1 cellular context compared by ENCODE assay signal in the genomic region with DNA sequence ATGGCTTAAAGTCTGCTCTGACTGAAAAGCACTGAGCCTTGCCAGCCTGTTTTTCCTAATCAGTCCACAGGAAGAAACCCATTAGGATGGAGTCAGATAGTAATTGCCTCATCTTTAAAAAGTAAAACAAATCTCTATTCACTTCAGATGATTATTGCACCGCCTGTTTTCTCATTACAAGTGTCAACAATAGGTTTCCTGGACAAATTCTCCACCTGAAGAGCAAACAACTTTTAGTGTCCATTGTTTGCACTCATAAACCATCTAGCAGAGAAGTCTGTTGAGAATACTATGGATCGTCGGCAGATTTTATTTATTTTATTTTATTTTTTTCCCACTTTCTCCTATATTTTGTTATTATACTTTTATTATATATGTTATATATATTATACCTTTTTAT.
TF ChIP-seq lines count a peak whose summit lies in the region.

No MANE protein-coding gene starts in this region.

TF ChIP-seq in GM23338, 12 proteins besides CTCF, POLR2A, EP300 and RAD21 (continued from another document):
- TF ChIP-seq, protein P1, sequence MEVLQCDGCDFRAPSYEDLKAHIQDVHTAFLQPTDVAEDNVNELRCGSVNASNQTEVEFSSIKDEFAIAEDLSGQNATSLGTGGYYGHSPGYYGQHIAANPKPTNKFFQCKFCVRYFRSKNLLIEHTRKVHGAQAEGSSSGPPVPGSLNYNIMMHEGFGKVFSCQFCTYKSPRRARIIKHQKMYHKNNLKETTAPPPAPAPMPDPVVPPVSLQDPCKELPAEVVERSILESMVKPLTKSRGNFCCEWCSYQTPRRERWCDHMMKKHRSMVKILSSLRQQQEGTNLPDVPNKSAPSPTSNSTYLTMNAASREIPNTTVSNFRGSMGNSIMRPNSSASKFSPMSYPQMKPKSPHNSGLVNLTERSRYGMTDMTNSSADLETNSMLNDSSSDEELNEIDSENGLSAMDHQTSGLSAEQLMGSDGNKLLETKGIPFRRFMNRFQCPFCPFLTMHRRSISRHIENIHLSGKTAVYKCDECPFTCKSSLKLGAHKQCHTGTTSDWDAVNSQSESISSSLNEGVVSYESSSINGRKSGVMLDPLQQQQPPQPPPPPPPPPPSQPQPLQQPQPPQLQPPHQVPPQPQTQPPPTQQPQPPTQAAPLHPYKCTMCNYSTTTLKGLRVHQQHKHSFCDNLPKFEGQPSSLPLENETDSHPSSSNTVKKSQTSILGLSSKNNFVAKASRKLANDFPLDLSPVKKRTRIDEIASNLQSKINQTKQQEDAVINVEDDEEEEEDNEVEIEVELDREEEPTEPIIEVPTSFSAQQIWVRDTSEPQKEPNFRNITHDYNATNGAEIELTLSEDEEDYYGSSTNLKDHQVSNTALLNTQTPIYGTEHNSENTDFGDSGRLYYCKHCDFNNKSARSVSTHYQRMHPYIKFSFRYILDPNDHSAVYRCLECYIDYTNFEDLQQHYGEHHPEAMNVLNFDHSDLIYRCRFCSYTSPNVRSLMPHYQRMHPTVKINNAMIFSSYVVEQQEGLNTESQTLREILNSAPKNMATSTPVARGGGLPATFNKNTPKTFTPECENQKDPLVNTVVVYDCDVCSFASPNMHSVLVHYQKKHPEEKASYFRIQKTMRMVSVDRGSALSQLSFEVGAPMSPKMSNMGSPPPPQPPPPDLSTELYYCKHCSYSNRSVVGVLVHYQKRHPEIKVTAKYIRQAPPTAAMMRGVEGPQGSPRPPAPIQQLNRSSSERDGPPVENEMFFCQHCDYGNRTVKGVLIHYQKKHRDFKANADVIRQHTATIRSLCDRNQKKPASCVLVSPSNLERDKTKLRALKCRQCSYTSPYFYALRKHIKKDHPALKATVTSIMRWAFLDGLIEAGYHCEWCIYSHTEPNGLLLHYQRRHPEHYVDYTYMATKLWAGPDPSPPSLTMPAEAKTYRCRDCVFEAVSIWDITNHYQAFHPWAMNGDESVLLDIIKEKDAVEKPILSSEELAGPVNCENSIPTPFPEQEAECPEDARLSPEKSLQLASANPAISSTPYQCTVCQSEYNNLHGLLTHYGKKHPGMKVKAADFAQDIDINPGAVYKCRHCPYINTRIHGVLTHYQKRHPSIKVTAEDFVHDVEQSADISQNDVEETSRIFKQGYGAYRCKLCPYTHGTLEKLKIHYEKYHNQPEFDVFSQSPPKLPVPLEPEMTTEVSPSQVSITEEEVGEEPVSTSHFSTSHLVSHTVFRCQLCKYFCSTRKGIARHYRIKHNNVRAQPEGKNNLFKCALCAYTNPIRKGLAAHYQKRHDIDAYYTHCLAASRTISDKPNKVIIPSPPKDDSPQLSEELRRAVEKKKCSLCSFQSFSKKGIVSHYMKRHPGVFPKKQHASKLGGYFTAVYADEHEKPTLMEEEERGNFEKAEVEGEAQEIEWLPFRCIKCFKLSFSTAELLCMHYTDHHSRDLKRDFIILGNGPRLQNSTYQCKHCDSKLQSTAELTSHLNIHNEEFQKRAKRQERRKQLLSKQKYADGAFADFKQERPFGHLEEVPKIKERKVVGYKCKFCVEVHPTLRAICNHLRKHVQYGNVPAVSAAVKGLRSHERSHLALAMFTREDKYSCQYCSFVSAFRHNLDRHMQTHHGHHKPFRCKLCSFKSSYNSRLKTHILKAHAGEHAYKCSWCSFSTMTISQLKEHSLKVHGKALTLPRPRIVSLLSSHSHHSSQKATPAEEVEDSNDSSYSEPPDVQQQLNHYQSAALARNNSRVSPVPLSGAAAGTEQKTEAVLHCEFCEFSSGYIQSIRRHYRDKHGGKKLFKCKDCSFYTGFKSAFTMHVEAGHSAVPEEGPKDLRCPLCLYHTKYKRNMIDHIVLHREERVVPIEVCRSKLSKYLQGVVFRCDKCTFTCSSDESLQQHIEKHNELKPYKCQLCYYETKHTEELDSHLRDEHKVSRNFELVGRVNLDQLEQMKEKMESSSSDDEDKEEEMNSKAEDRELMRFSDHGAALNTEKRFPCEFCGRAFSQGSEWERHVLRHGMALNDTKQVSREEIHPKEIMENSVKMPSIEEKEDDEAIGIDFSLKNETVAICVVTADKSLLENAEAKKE (CRISPR knock-in tag; IDR thresholded peaks at IDR 0.05), result no peak
- TF ChIP-seq ZNF331 (CRISPR knock-in tag; IDR thresholded peaks at IDR 0.05; ENCODE audit: low read depth), result no peak
- TF ChIP-seq ZNF114 (CRISPR knock-in tag; IDR thresholded peaks at IDR 0.05), result no peak
- TF ChIP-seq CREB1 (CRISPR knock-in tag; IDR thresholded peaks at IDR 0.05; ENCODE audit: low read depth), result no peak
- TF ChIP-seq EZH2 (IDR thresholded peaks at IDR 0.05; ENCODE audit: low read depth, unreplicated experiment), result no peak
